Comparison of ENCODE assay signal across 16 cellular contexts in genomic region chr13:29583073-29583785, GRCh38. TPM values are rescaled to one million over a fixed set of nuclear protein-coding genes. Genes with fewer than 3 reads are reported as not detected.
A peak's percentile ranks its signal among the peaks of the same experiment; 100 is the strongest.
DNase-seq lines count a peak whose midpoint lies in the region; ATAC-seq, FAIRE-seq and TF ChIP-seq lines count a peak whose summit lies in the region.
"Had no signal": no experiment of that assay in that cellular context is flagged by ENCODE, and none has a peak within 500 bp of the region (broad histone marks: within the 10 kb centered on the region; RNA-seq: fewer than 3 reads in every experiment).

No MANE protein-coding gene starts in this region.

- H2BK5ac ChIP-seq in mesenchymal stem cell (ENCODE audit: low read depth, low read length, poor library complexity, severe bottlenecking) = no peak overlapping the region

- WGBS in mesenchymal stem cell = 77% methylated on average over 7 of the region's 7 CpGs

- H2BK12ac ChIP-seq in mesenchymal stem cell (ENCODE audit: low read length in 2 of 2) = peak overlapping the region in 1 of 2 experiments; percentile 10

- H3K27ac ChIP-seq in mesenchymal stem cell (ENCODE audit: low read length, poor library complexity, severe bottlenecking) (peak overlapping the region; percentile 55), left ventricle myocardium inferior (replicated peaks) (no peak overlapping the region)
- H3K27ac ChIP-seq: KMS-11, upper lobe of right lung had no signal

- peaks cover 35% of the 10 kb centered on the region for H3K4me1 ChIP-seq in mesenchymal stem cell (ENCODE audit: control insufficient read depth, insufficient read depth, low read depth, low read length)
- H3K4me1 ChIP-seq in left ventricle myocardium inferior = peaks cover 41% of the 10 kb centered on the region
- H3K4me1 ChIP-seq: upper lobe of right lung had no signal

- H2AK5ac ChIP-seq in mesenchymal stem cell (ENCODE audit: low read length, severe bottlenecking) = peak overlapping the region; percentile 66

- ATAC-seq in GM21737 (IDR thresholded peaks at IDR 0.05; ENCODE audit: unreplicated experiment) = no peak
- ATAC-seq in HG03108 (IDR thresholded peaks at IDR 0.05; ENCODE audit: unreplicated experiment) = no peak
- ATAC-seq: upper lobe of right lung had no signal

- intact Hi-C loops in left ventricle myocardium inferior (cut with micrococcal nuclease) = no loop called here
- intact Hi-C loops in head of caudate nucleus (cut with DNase I) = no loop called here

- H3K79me1 ChIP-seq in mesenchymal stem cell (replicated peaks; ENCODE audit: low read length, poor library complexity, severe bottlenecking) = peaks cover 4% of the 10 kb centered on the region

- no peak overlapping the region for H3K23ac ChIP-seq in mesenchymal stem cell (ENCODE audit: low read length in 2 of 2)

- H3K4ac ChIP-seq in mesenchymal stem cell (ENCODE audit: low read depth in 1 of 2, low read length in 2 of 2) = no peak overlapping the region

- in situ Hi-C loops in Caki2 (cut with HindIII; ENCODE audit: low pct_unique_long_range_greater_than_20kb, low sequenced_read_pairs) = no loop called here

- H3K18ac ChIP-seq in mesenchymal stem cell (ENCODE audit: low read depth in 1 of 2, low read length in 2 of 2) = no peak overlapping the region

- DNase-seq in Caki2 (ENCODE audit: low read depth) = peak; percentile 74
- peak; percentile 94 for DNase-seq in M059J (ENCODE audit: low read depth)
- DNase-seq in bronchial epithelial cell (ENCODE audit: low read depth) = peak; percentile 72
- peak; percentile 53 for DNase-seq in mesenchymal stem cell
- DNase-seq in left ventricle myocardium inferior = no peak
- DNase-seq in head of caudate nucleus = no peak
- DNase-seq: activated CD4-positive, alpha-beta T cell treated with anti-CD3 and anti-CD28 coated beads for 4 hours; activated gamma-delta T cell; hypothalamus; NCI-H345; SIG-M5; upper lobe of right lung had no signal

- H2AFZ ChIP-seq in mesenchymal stem cell (ENCODE audit: low read depth, low read length) = no peak overlapping the region

- H3K4me3 ChIP-seq in bronchial epithelial cell (ENCODE audit: low read depth, low read length) = no peak overlapping the region
- H3K4me3 ChIP-seq in mesenchymal stem cell (ENCODE audit: insufficient read depth in 1 of 2, low read depth in 1 of 2, low read length in 2 of 2) = peak overlapping the region in 1 of 2 experiments; percentile 46
- H3K4me3 ChIP-seq in left ventricle myocardium inferior = no peak overlapping the region
- H3K4me3 ChIP-seq: upper lobe of right lung had no signal

- peak overlapping the region; percentile 31 for H3K4me2 ChIP-seq in mesenchymal stem cell (ENCODE audit: low read length, poor library complexity, severe bottlenecking)
- H3K4me2 ChIP-seq: KMS-11 had no signal

- FAIRE-seq in bronchial epithelial cell (lab: Jason Lieb, UNC) = peak; percentile 52
- FAIRE-seq: colon had no signal

- H4K8ac ChIP-seq in mesenchymal stem cell (ENCODE audit: low read length) = no peak overlapping the region

- no peak overlapping the region for H4K91ac ChIP-seq in mesenchymal stem cell (ENCODE audit: low read length)

- H3K27me3 ChIP-seq in bronchial epithelial cell (ENCODE audit: control insufficient read depth, insufficient read depth, low read length) (no peaks in the 10 kb centered on the region), mesenchymal stem cell (ENCODE audit: control insufficient read depth in 1 of 2, insufficient read depth in 1 of 2, low read length in 2 of 2) (no peaks in the 10 kb centered on the region), left ventricle myocardium inferior (ENCODE audit: low read depth) (no peaks in the 10 kb centered on the region)
- H3K27me3 ChIP-seq: upper lobe of right lung had no signal

- H3K36me3 ChIP-seq in bronchial epithelial cell (ENCODE audit: control insufficient read depth, insufficient read depth, low read length) = peaks cover 5% of the 10 kb centered on the region
- peaks cover 0 to 9% of the 10 kb centered on the region in 2 experiments for H3K36me3 ChIP-seq in mesenchymal stem cell (ENCODE audit: control insufficient read depth in 1 of 2, insufficient read depth in 2 of 2, low read depth in 1 of 2, low read length in 2 of 2)
- no peaks in the 10 kb centered on the region for H3K36me3 ChIP-seq in left ventricle myocardium inferior
- H3K36me3 ChIP-seq: upper lobe of right lung had no signal

- no peak overlapping the region for H2BK15ac ChIP-seq in mesenchymal stem cell (ENCODE audit: low read depth, poor library complexity, severe bottlenecking)

- H3K9me3 ChIP-seq in mesenchymal stem cell (ENCODE audit: control insufficient read depth, low read length) = no peaks in the 10 kb centered on the region
- no peaks in the 10 kb centered on the region for H3K9me3 ChIP-seq in left ventricle myocardium inferior (replicated peaks)
- H3K9me3 ChIP-seq: upper lobe of right lung had no signal

- no peak overlapping the region for H3K14ac ChIP-seq in mesenchymal stem cell (ENCODE audit: low read length in 2 of 2)

- no peak for TF ChIP-seq CTCF in bronchial epithelial cell (IDR thresholded peaks at IDR 0.05; ENCODE audit: insufficient read depth, low read length, severe bottlenecking)
- no peak for TF ChIP-seq CTCF in left ventricle myocardium inferior (IDR thresholded peaks at IDR 0.05; ENCODE audit: borderline replicate concordance)

- H2BK120ac ChIP-seq in mesenchymal stem cell (ENCODE audit: low read depth, low read length) = no peak overlapping the region

- peak overlapping the region; percentile 4 for H3K9ac ChIP-seq in mesenchymal stem cell (ENCODE audit: low read length)
- H3K9ac ChIP-seq: KMS-11 had no signal

RNA-seq across cellular contexts. Expression of gene SLC7A1, which starts 12.3 kb away (rescaled TPM):
- 5.7 and 6.0 TPM in 2 replicates for total RNA-seq in Caki2 (2014; rRNA removed; shearing (Covaris generic); ENCODE audit: low replicate concordance)
- 9.3 and 15.9 TPM in 2 replicates for total RNA-seq in M059J (2014; rRNA removed; shearing (Covaris generic))
- 39.9 and 42.4 TPM in 2 replicates for total RNA-seq in bronchial epithelial cell
- polyA plus RNA-seq in mesenchymal stem cell (2013, experiment 1 of 2) = 14.6 TPM
- polyA plus RNA-seq in mesenchymal stem cell (2013, experiment 2 of 2) = 14.5 TPM
- total RNA-seq in left ventricle myocardium inferior = 10.3 TPM

Comparison
In these comparisons a context has a peak if more than half of its experiments do, and no peak if none do; other contexts are left out.
1. DNase-seq: peak in Caki2 (single experiment), M059J (single experiment), bronchial epithelial cell (single experiment) and mesenchymal stem cell (single experiment); none in left ventricle myocardium inferior (single experiment) and head of caudate nucleus (0 of 42).